ENCODE assay signal across 21 cellular contexts in genomic region chr2:79757526-79757925, GRCh38.
"Had no signal": no experiment of that assay in that cellular context is flagged by ENCODE, and none has a peak within 500 bp of the region (broad histone marks: within the 10 kb centered on the region; RNA-seq: fewer than 3 reads in every experiment).

No MANE protein-coding gene starts in this region.

- H3K36me3 ChIP-seq: heart right ventricle, left lung, ovary, right atrium auricular region, right lobe of liver, suprapubic skin, thoracic aorta, tibial artery, uterus had no signal

- H3K4me3 ChIP-seq: heart right ventricle, left lung, lung, ovary, right atrium auricular region, right lobe of liver, suprapubic skin, thoracic aorta, tibial artery, uterus had no signal

- ATAC-seq: heart right ventricle; left cardiac atrium; left lung; naive thymus-derived CD4-positive, alpha-beta T cell; natural killer cell treated with Interleukin-12 subunit alpha and Interleukin-12 subunit beta and Interleukin-15 and Interleukin-18, amount 100 ng/mL, for 72 hours; right lobe of liver had no signal

- H3K27ac ChIP-seq: heart right ventricle, left lung, ovary, right atrium auricular region, right lobe of liver, suprapubic skin, thoracic aorta, tibial artery, uterus had no signal

- H3K9me3 ChIP-seq: left lung, ovary, right atrium auricular region, right lobe of liver, suprapubic skin, thoracic aorta, tibial artery, uterus had no signal

- DNase-seq: heart right ventricle; hippocampal formation; kidney glomerular epithelial cell; left cardiac atrium; left lung; mesendoderm; naive thymus-derived CD4-positive, alpha-beta T cell; ovary; right lobe of liver; stimulated activated CD4-positive, alpha-beta T cell treated with anti-CD3 and anti-CD28 coated beads, Interleukin-12 subunit alpha, Interleukin-12 subunit beta, amount 100 ng/mL, for 4 hours; stimulated activated CD4-positive, alpha-beta T cell treated with anti-CD3 and anti-CD28 coated beads, Interleukin-15, amount 100 ng/mL, for 24 hours; stimulated activated CD4-positive, alpha-beta T cell treated with anti-CD3 and anti-CD28 coated beads, Interleukin-2, amount 100 ng/mL, for 24 hours; stimulated activated CD4-positive, alpha-beta T cell treated with anti-CD3 and anti-CD28 coated beads, Interleukin-4, amount 100 ng/mL, for 1 hour; stimulated activated naive CD4-positive, alpha-beta T cell; tibial artery; uterus had no signal

- H3K4me1 ChIP-seq: heart right ventricle, left lung, right atrium auricular region, right lobe of liver, suprapubic skin, tibial artery, uterus had no signal

- H3K27me3 ChIP-seq: heart right ventricle, left lung, ovary, right atrium auricular region, right lobe of liver, suprapubic skin, tibial artery, uterus had no signal
